Comparison of ENCODE assay signal across 20 cellular contexts in the genomic region with DNA sequence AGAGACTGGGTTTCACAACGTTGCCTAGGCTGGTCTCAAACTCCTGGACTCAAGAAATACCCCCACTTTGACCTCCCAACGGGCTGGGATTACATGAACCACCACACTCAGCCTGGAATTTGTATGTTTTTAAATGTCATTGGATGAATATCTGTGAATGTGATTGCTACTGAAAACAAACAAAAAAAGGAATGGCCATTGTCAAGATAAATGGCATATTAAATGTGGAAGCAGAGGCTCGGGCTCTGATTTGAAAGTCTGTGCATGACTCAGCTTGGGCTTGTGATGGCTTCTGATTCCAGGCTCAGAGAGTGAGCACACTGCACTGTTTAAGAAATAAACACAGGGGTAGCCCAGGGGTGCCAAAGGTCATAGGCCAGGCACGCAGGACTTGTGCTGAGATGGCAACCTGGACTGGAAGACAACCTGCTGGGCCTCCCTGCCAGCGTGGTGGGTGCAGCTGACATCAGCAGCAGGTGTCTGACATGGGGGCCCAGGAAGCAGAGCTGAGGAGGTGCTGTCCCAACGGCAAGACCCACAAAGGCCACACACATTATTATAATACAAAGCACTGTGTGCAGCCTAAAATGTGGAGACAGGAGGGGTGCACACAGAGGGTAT.
DNase-seq lines count a peak whose midpoint lies in the region; ATAC-seq and TF ChIP-seq lines count a peak whose summit lies in the region.
"Had no signal": no experiment of that assay in that cellular context is flagged by ENCODE, and none has a peak within 500 bp of the region (broad histone marks: within the 10 kb centered on the region; RNA-seq: fewer than 3 reads in every experiment).

No MANE protein-coding gene starts in this region.

- H3K79me2 ChIP-seq in SU-DHL-6 (ENCODE audit: insufficient read depth, low read length): no peaks in the 10 kb centered on the region

- H3K4me3 ChIP-seq in HEK293 (ENCODE audit: low read depth, low read length) (no peak overlapping the region), SU-DHL-6 (ENCODE audit: insufficient read depth, low read length, poor library complexity, severe bottlenecking) (no peak overlapping the region), Peyer's patch (no peak overlapping the region)

- peaks cover 0 to 4% of the 10 kb centered on the region in 2 donors for H3K9me3 Mint-ChIP-seq in stimulated activated naive CD8-positive, alpha-beta T cell treated with anti-CD3 and anti-CD28 coated beads, Interleukin-15, amount 100 ng/mL, for 72 hours

- H3K27me3 ChIP-seq in SU-DHL-6 (ENCODE audit: low read length) (no peaks in the 10 kb centered on the region), Peyer's patch (no peaks in the 10 kb centered on the region)
- H3K27me3 ChIP-seq: BE2C had no signal

- H3K9ac ChIP-seq in SU-DHL-6 (ENCODE audit: low read length): no peak overlapping the region

- H3K4me1 ChIP-seq in HEK293 (ENCODE audit: control insufficient read depth, insufficient read depth, low read length) (no peaks in the 10 kb centered on the region), Peyer's patch (no peaks in the 10 kb centered on the region)

- no peak for TF ChIP-seq POLR2A in Peyer's patch (IDR thresholded peaks at IDR 0.05)

- no peaks in the 10 kb centered on the region for H3K4me1 Mint-ChIP-seq in stimulated activated naive CD8-positive, alpha-beta T cell treated with anti-CD3 and anti-CD28 coated beads, Interleukin-15, amount 100 ng/mL, for 72 hours
- H3K4me1 Mint-ChIP-seq: CD4-positive, alpha-beta memory T cell had no signal

- DNase-seq in hepatic stellate cell (ENCODE audit: low spot score): peak; percentile 38
- DNase-seq in stimulated activated naive CD8-positive, alpha-beta T cell treated with anti-CD3 and anti-CD28 coated beads, Interleukin-15, amount 100 ng/mL, for 72 hours: no peak
- no peak for DNase-seq in Peyer's patch
- DNase-seq in NCI-H446 (lab: John Stamatoyannopoulos, UW): no peak
- no peak for DNase-seq in activated CD8-positive, alpha-beta memory T cell treated with anti-CD3 and anti-CD28 coated beads, Interleukin-2, amount 50 U/mL, for 4 hours
- DNase-seq: BE2C; Calu3; CD4-positive, alpha-beta memory T cell; DMS53; HCEC 1CT; KBM-7; NCI-H1048; NCI-H146; NCI-H2081; NCI-H510A; NCI-H774; Right ventricle myocardium superior had no signal

- no peak for ATAC-seq in stimulated activated naive CD8-positive, alpha-beta T cell treated with anti-CD3 and anti-CD28 coated beads, Interleukin-15, amount 100 ng/mL, for 72 hours
- ATAC-seq: Panc1 had no signal

- no peak overlapping the region for H2AFZ ChIP-seq in SU-DHL-6 (ENCODE audit: low read depth, low read length, severe bottlenecking)

- H3K27ac ChIP-seq in HEK293 (ENCODE audit: extremely low read depth, low read depth, low read length) (no peak overlapping the region), SU-DHL-6 (ENCODE audit: low read depth, low read length) (peak overlapping the region; percentile 53), Peyer's patch (no peak overlapping the region)

- H3K4me2 ChIP-seq in SU-DHL-6 (ENCODE audit: low read depth, low read length, poor library complexity, severe bottlenecking): peak overlapping the region; percentile 8

- peak overlapping the region; percentile 13 to 28 for H3K27ac Mint-ChIP-seq in stimulated activated naive CD8-positive, alpha-beta T cell treated with anti-CD3 and anti-CD28 coated beads, Interleukin-15, amount 100 ng/mL, for 72 hours
- H3K27ac Mint-ChIP-seq: CD4-positive, alpha-beta memory T cell had no signal

- H4K20me1 ChIP-seq in SU-DHL-6 (ENCODE audit: low read depth, low read length): no peaks in the 10 kb centered on the region

- H3K9me3 ChIP-seq in HEK293 (ENCODE audit: control insufficient read depth, insufficient read depth, low read depth, low read length) (no peaks in the 10 kb centered on the region), SU-DHL-6 (ENCODE audit: insufficient read depth, low read length) (no peaks in the 10 kb centered on the region), Peyer's patch (no peaks in the 10 kb centered on the region)
- H3K9me3 ChIP-seq: BE2C had no signal

- H3K36me3 ChIP-seq in HEK293 (ENCODE audit: control insufficient read depth in 2 of 2, insufficient read depth in 1 of 2, low read length in 2 of 2): no peaks in the 10 kb centered on the region
- H3K36me3 ChIP-seq in SU-DHL-6 (ENCODE audit: low read length): no peaks in the 10 kb centered on the region
- no peaks in the 10 kb centered on the region for H3K36me3 ChIP-seq in Peyer's patch
- H3K36me3 ChIP-seq: BE2C had no signal

- POLR2A ChIA-PET in HEK293 (lab: Yijun Ruan, JAX): no interaction called here

- TF ChIP-seq CTCF in HEK293 (tag by site-specific recombination; IDR thresholded peaks at IDR 0.05) (no peak), SU-DHL-6 (IDR thresholded peaks at IDR 0.05; ENCODE audit: insufficient read depth, low read length, poor library complexity, severe bottlenecking) (no peak), Peyer's patch (IDR thresholded peaks at IDR 0.05) (no peak)

- no peaks in the 10 kb centered on the region for H3F3A ChIP-seq in SU-DHL-6 (ENCODE audit: insufficient read depth)

- no peak overlapping the region for H3K4me3 Mint-ChIP-seq in stimulated activated naive CD8-positive, alpha-beta T cell treated with anti-CD3 and anti-CD28 coated beads, Interleukin-15, amount 100 ng/mL, for 72 hours
- H3K4me3 Mint-ChIP-seq: CD4-positive, alpha-beta memory T cell had no signal

- CTCF ChIA-PET in HEK293 (lab: Yijun Ruan, JAX): no interaction called here

- no peaks in the 10 kb centered on the region for H3K9me2 ChIP-seq in SU-DHL-6 (replicated peaks; ENCODE audit: insufficient read depth, low read length)

- H3K27me3 Mint-ChIP-seq in stimulated activated naive CD8-positive, alpha-beta T cell treated with anti-CD3 and anti-CD28 coated beads, Interleukin-15, amount 100 ng/mL, for 72 hours: peaks cover 12% of the 10 kb centered on the region

TF ChIP-seq in HEK293, 187 proteins besides CTCF, POLR2A, EP300 and RAD21:
- TF ChIP-seq ZIC2 (tag by site-specific recombination; IDR thresholded peaks at IDR 0.05) (peak; percentile 63), ZFP37 (tag by site-specific recombination; IDR thresholded peaks at IDR 0.05) (no peak), ZFP41 (tag by site-specific recombination; IDR thresholded peaks at IDR 0.05; ENCODE audit: borderline replicate concordance) (no peak), ZNF555 (tag by site-specific recombination; conservative IDR thresholded peaks at IDR 0.05) (no peak)
